In genomic region chr1:109639841-109640184, GRCh38 we compare ENCODE assay signal across 17 cellular contexts. TPM values are rescaled to one million over a fixed set of nuclear protein-coding genes. Genes with fewer than 3 reads are reported as not detected.
A peak's percentile ranks its signal among the peaks of the same experiment; 100 is the strongest.
DNase-seq lines count a peak whose midpoint lies in the region; ATAC-seq, FAIRE-seq and TF ChIP-seq lines count a peak whose summit lies in the region.
"Had no signal": no experiment of that assay in that cellular context is flagged by ENCODE, and none has a peak within 500 bp of the region (broad histone marks: within the 10 kb centered on the region; RNA-seq: fewer than 3 reads in every experiment).

No MANE protein-coding gene starts in this region.

- no peaks in the 10 kb centered on the region for H4K20me1 ChIP-seq in GM12878 (ENCODE audit: control insufficient read depth, insufficient read depth)

- no peaks in the 10 kb centered on the region for H3K9me3 ChIP-seq in GM12878 (replicated peaks; ENCODE audit: control insufficient read depth, insufficient read depth, low read length)
- no peaks in the 10 kb centered on the region for H3K9me3 ChIP-seq in testis
- H3K9me3 ChIP-seq: left lung, pancreas, SJSA1 had no signal

- POLR2A ChIA-PET in GM12878 (lab: Charles Lee) = interaction anchor here (0.6 to 3.2 kb wide), 9 partner anchors 11 to 98 kb away, joined by 3 to 13 read pairs (median 4); partner anchors contain the start of genes GNAI3 and GSTM1

- H3K27me3 ChIP-seq in GM12878 (replicated peaks in 1 of 2; ENCODE audit: control insufficient read depth in 2 of 2, insufficient read depth in 2 of 2, low read length in 1 of 2) (no peaks in the 10 kb centered on the region), testis (no peaks in the 10 kb centered on the region)
- H3K27me3 ChIP-seq: foreskin keratinocyte, left lung, pancreas, SJSA1 had no signal

- in situ Hi-C loops in GM12878 (cut with MboI) = loop anchor here (5.0 kb wide), 2 partner anchors 132 to 347 kb away; no protein-coding TSS in a partner anchor

- H3K36me3 ChIP-seq in GM12878 (ENCODE audit: control insufficient read depth in 2 of 2, insufficient read depth in 2 of 2, low read length in 1 of 2) (no peaks in the 10 kb centered on the region), testis (ENCODE audit: low read depth, missing control alignments) (no peaks in the 10 kb centered on the region)
- H3K36me3 ChIP-seq: left lung, pancreas, SJSA1 had no signal

- no peaks in the 10 kb centered on the region for H3K79me2 ChIP-seq in GM12878 (ENCODE audit: control insufficient read depth, insufficient read depth, low read length)

- no TSS peak for BruUV-seq in GM12878 (replicated peaks; lab: Mats Ljungman, UMichigan)

- H3K27ac ChIP-seq in GM12878 (ENCODE audit: control insufficient read depth, insufficient read depth) (no peak overlapping the region), testis (no peak overlapping the region)
- H3K27ac ChIP-seq: foreskin keratinocyte, left lung, pancreas, SJSA1 had no signal

- FAIRE-seq in GM12878 (lab: Jason Lieb, UNC) = no peak
- FAIRE-seq: pancreas, small intestine had no signal

- peaks cover 31% of the 10 kb centered on the region for H3K4me1 Mint-ChIP-seq in activated T-cell treated with anti-CD3 and anti-CD28 coated beads, Interleukin-2, amount 50 U/mL, for 72 hours (ENCODE audit: low read depth)
- peaks cover 15% of the 10 kb centered on the region for H3K4me1 Mint-ChIP-seq in stimulated activated effector memory CD8-positive, alpha-beta T cell treated with anti-CD3 and anti-CD28 coated beads, Interleukin-12 subunit alpha, Interleukin-12 subunit beta, amount 100 ng/mL, for 72 hours
- peaks cover 8 to 18% of the 10 kb centered on the region in 2 donors for H3K4me1 Mint-ChIP-seq in effector memory CD8-positive, alpha-beta T cell (ENCODE audit: low read depth in 2 of 2)

- CTCF ChIA-PET in GM12878 (lab: Yijun Ruan, JAX) = interaction anchor here (0.6 to 10.7 kb wide), 80 partner anchors 10 to 477 kb away, joined by 3 to 299 read pairs (median 5); partner anchors contain the start of genes AHCYL1, AMPD2, CYB561D1 and GNAI3

- TF ChIP-seq CTCF in GM12878 (IDR thresholded peaks at IDR 0.05 in 2 of 3, conservative IDR thresholded peaks at IDR 0.05 in 1 of 3; ENCODE audit: control insufficient read depth in 2 of 3, extremely low read depth in 1 of 3, insufficient read depth in 1 of 3, low read depth in 3 of 3, low read length in 3 of 3) (no peak), testis (IDR thresholded peaks at IDR 0.05) (no peak)

- H2AFZ ChIP-seq in GM12878 (ENCODE audit: control insufficient read depth, low read depth, low read length) = peak overlapping the region; percentile 49

- H3K4me3 ChIP-seq in GM12878 = no peak overlapping the region
- H3K4me3 ChIP-seq in testis = no peak overlapping the region
- H3K4me3 ChIP-seq: left lung, pancreas, SJSA1 had no signal

- RAD21 ChIA-PET in GM12878 (lab: Charles Lee; ENCODE audit: unreplicated experiment) = interaction anchor here (0.6 to 7.3 kb wide), 36 partner anchors 10 to 392 kb away, joined by 3 to 106 read pairs (median 4); partner anchors contain the start of genes AHCYL1, AMPD2, ATXN7L2 and GNAI3

- TF ChIP-seq POLR2A in GM12878 (IDR thresholded peaks at IDR 0.05; ENCODE audit: low read depth, low read length) = no peak
- no peak for TF ChIP-seq POLR2A in testis (IDR thresholded peaks at IDR 0.05)

- H3K4me3 Mint-ChIP-seq in activated T-cell treated with anti-CD3 and anti-CD28 coated beads, Interleukin-2, amount 50 U/mL, for 72 hours = peak overlapping the region in 1 of 2 donors; percentile 31
- no peak overlapping the region for H3K4me3 Mint-ChIP-seq in stimulated activated effector memory CD8-positive, alpha-beta T cell treated with anti-CD3 and anti-CD28 coated beads, Interleukin-12 subunit alpha, Interleukin-12 subunit beta, amount 100 ng/mL, for 72 hours
- no peak overlapping the region for H3K4me3 Mint-ChIP-seq in effector memory CD8-positive, alpha-beta T cell
- H3K4me3 Mint-ChIP-seq: CD8-positive, alpha-beta T cell; stimulated activated memory B cell treated with anti-CD40 and anti-IgM and Interleukin-4, amounts not matched to agents 10 μg/mL and 1 μg/mL and 100 μg/mL, for 72 hours had no signal

- TF ChIP-seq EP300 in GM12878 (IDR thresholded peaks at IDR 0.05; ENCODE audit: borderline replicate concordance in 1 of 2, control insufficient read depth in 1 of 2, low read depth in 2 of 2, low read length in 2 of 2) = no peak

- no peaks in the 10 kb centered on the region for H3K27me3 Mint-ChIP-seq in activated T-cell treated with anti-CD3 and anti-CD28 coated beads, Interleukin-2, amount 50 U/mL, for 72 hours (ENCODE audit: low read depth)
- H3K27me3 Mint-ChIP-seq in effector memory CD8-positive, alpha-beta T cell = peaks cover 14 to 36% of the 10 kb centered on the region in 2 donors

- no peak overlapping the region for H3K27ac Mint-ChIP-seq in activated T-cell treated with anti-CD3 and anti-CD28 coated beads, Interleukin-2, amount 50 U/mL, for 72 hours
- H3K27ac Mint-ChIP-seq in stimulated activated effector memory CD8-positive, alpha-beta T cell treated with anti-CD3 and anti-CD28 coated beads, Interleukin-12 subunit alpha, Interleukin-12 subunit beta, amount 100 ng/mL, for 72 hours = peak overlapping the region; percentile 64
- no peak overlapping the region for H3K27ac Mint-ChIP-seq in effector memory CD8-positive, alpha-beta T cell
- H3K27ac Mint-ChIP-seq: CD8-positive, alpha-beta T cell; stimulated activated memory B cell treated with anti-CD40 and anti-IgM and Interleukin-4, amounts not matched to agents 10 μg/mL and 1 μg/mL and 100 μg/mL, for 72 hours had no signal

- H3K36me3 Mint-ChIP-seq in activated T-cell treated with anti-CD3 and anti-CD28 coated beads, Interleukin-2, amount 50 U/mL, for 72 hours (ENCODE audit: insufficient read depth in 2 of 2) = no peaks in the 10 kb centered on the region
- peaks cover 5% of the 10 kb centered on the region for H3K36me3 Mint-ChIP-seq in stimulated activated effector memory CD8-positive, alpha-beta T cell treated with anti-CD3 and anti-CD28 coated beads, Interleukin-12 subunit alpha, Interleukin-12 subunit beta, amount 100 ng/mL, for 72 hours
- H3K36me3 Mint-ChIP-seq in effector memory CD8-positive, alpha-beta T cell (ENCODE audit: insufficient read depth) = peaks cover 16% of the 10 kb centered on the region
- H3K36me3 Mint-ChIP-seq: CD8-positive, alpha-beta T cell; stimulated activated memory B cell treated with anti-CD40 and anti-IgM and Interleukin-4, amounts not matched to agents 10 μg/mL and 1 μg/mL and 100 μg/mL, for 72 hours had no signal

- intact Hi-C loops in GM12878 (cut with micrococcal nuclease; ENCODE audit: unreplicated experiment) (loop anchor here (5.0 kb wide), 4 partner anchors 47 to 342 kb away; partner anchors contain the start of genes AHCYL1, GNAI3 and GSTM1), testis (cut with DNase I; ENCODE audit: low total_unique reads) (loop anchor here (5.0 to 10.0 kb wide), 3 partner anchors 93 to 345 kb away; partner anchors contain the start of genes AHCYL1 and GNAI3)

- H3K4me1 ChIP-seq in GM12878 (ENCODE audit: control insufficient read depth, insufficient read depth, low read length) (peaks cover 16% of the 10 kb centered on the region), testis (peaks cover 19% of the 10 kb centered on the region)
- H3K4me1 ChIP-seq: foreskin keratinocyte had no signal

- ATAC-seq in activated T-cell treated with anti-CD3 and anti-CD28 coated beads, Interleukin-2, amount 50 U/mL, for 72 hours (replicated peaks in 1 of 2) = peak; percentile 3 to 8
- ATAC-seq in GM12878 = peak; percentile 5
- ATAC-seq in stimulated activated effector memory CD8-positive, alpha-beta T cell treated with anti-CD3 and anti-CD28 coated beads, Interleukin-12 subunit alpha, Interleukin-12 subunit beta, amount 100 ng/mL, for 72 hours = no peak
- no peak for ATAC-seq in effector memory CD8-positive, alpha-beta T cell (replicated peaks)

- H3K4me2 ChIP-seq in GM12878 (ENCODE audit: control insufficient read depth, insufficient read depth) = no peak overlapping the region

- DNase-seq in activated T-cell treated with anti-CD3 and anti-CD28 coated beads, Interleukin-2, amount 50 U/mL, for 72 hours = no peak
- DNase-seq in activated T-cell treated with anti-CD3 and anti-CD28 coated beads, Interleukin-2, amount 50 U/mL, for 48 hours = no peak
- DNase-seq in GM12878 (ENCODE audit: low read depth, low spot score) (no peak), testis (no peak)
- no peak for DNase-seq in stimulated activated effector memory CD8-positive, alpha-beta T cell treated with anti-CD3 and anti-CD28 coated beads, Interleukin-12 subunit alpha, Interleukin-12 subunit beta, amount 100 ng/mL, for 72 hours (ENCODE audit: low spot score in 2 of 2)
- no peak for DNase-seq in effector memory CD8-positive, alpha-beta T cell
- DNase-seq: foreskin keratinocyte, NCI-H187 treated with DMSO at 0.1 percent for 48 hours had no signal

- WGBS in GM12878 (ENCODE audit: insufficient coverage, insufficient replicate concordance, low lambda C conversion rate, missing lambda C conversion rate) = 36% methylated on average over 6 of the region's 6 CpGs
- WGBS in testis, 2 donors = 74 to 76% methylated on average over 6 of the region's 6 CpGs

- H3K9ac ChIP-seq in GM12878 (ENCODE audit: control insufficient read depth, insufficient read depth, low read length) = no peak overlapping the region

- SMC1A ChIA-PET in GM12878 (lab: Charles Lee; ENCODE audit: uncharacterized antibody, unreplicated experiment) = interaction anchor here (0.7 to 9.1 kb wide), 29 partner anchors 9 to 372 kb away, joined by 3 to 117 read pairs (median 6); partner anchors contain the start of genes AHCYL1, AMPD2, EPS8L3 and GNAI3

- TF ChIP-seq RAD21 in GM12878 (IDR thresholded peaks at IDR 0.05; ENCODE audit: insufficient read depth, low read depth, low read length) = no peak

- no peaks in the 10 kb centered on the region for H3K9me3 Mint-ChIP-seq in activated T-cell treated with anti-CD3 and anti-CD28 coated beads, Interleukin-2, amount 50 U/mL, for 72 hours
- no peaks in the 10 kb centered on the region for H3K9me3 Mint-ChIP-seq in stimulated activated effector memory CD8-positive, alpha-beta T cell treated with anti-CD3 and anti-CD28 coated beads, Interleukin-12 subunit alpha, Interleukin-12 subunit beta, amount 100 ng/mL, for 72 hours
- H3K9me3 Mint-ChIP-seq in effector memory CD8-positive, alpha-beta T cell = no peaks in the 10 kb centered on the region
- H3K9me3 Mint-ChIP-seq: CD8-positive, alpha-beta T cell; stimulated activated memory B cell treated with anti-CD40 and anti-IgM and Interleukin-4, amounts not matched to agents 10 μg/mL and 1 μg/mL and 100 μg/mL, for 72 hours had no signal

RNA-seq across cellular contexts. Expression of gene GSTM4, which starts 16.1 kb away (rescaled TPM):
- 10 to 100 TPM; 23.5 to 31.1 TPM for total RNA-seq in activated T-cell treated with anti-CD3 and anti-CD28 coated beads, Interleukin-2, amount 50 U/mL, for 72 hours
- 48.3 and 51.3 TPM in 2 replicates for total RNA-seq in GM12878 (2013; cell fraction: nucleolus; rRNA removed)
- total RNA-seq in GM12878 (2014; rRNA removed) (14.3 and 15.1 TPM in 2 replicates), GM12878 (2014; rRNA removed; fragmentation: Illumina TruSeq; extraction: Trizol) (13.6 and 14.5 TPM in 2 replicates), GM12878 (2021) (20.4 and 21.4 TPM in 2 replicates), testis (10 to 100 TPM; 58.6 to 61.8 TPM)
- polyA plus RNA-seq in GM12878 (2011; ENCODE audit: low read depth) = 16.5 TPM
- polyA plus RNA-seq in GM12878 (2011; rRNA removed) (23.0 and 37.2 TPM in 2 replicates), GM12878 (2014; fragmentation: Illumina TruSeq; extraction: Trizol) (25.8 and 31.7 TPM in 2 replicates), GM12878 (2014; fragmentation: Nextera tagmentation; extraction: Ambion mirVana) (10 to 100 TPM; 16.9 to 17.0 TPM), GM12878 (2014; rRNA removed) (25.3 and 26.8 TPM in 2 replicates), GM12878 (2016; fragmentation: Nextera tagmentation; extraction: Ambion mirVana) (10 to 100 TPM; 25.6 to 27.7 TPM), testis (ENCODE audit: insufficient read depth, low read depth, low replicate concordance) (42.0 TPM)
- polyA plus RNA-seq in GM12878 (2011; cell fraction: cytosol; rRNA removed) = 34.1 and 36.8 TPM in 2 replicates
- polyA plus RNA-seq in GM12878 (2011; cell fraction: nucleus; rRNA removed) = 35.2 and 44.5 TPM in 2 replicates
- polyA plus RNA-seq in GM12878 (2012) = 17.4 and 19.3 TPM in 2 replicates
- polyA minus RNA-seq in GM12878 (2011; rRNA and poly(A)+ RNA removed) = 18.4 and 20.5 TPM in 2 replicates
- polyA minus RNA-seq in GM12878 (2011; cell fraction: cytosol; rRNA and poly(A)+ RNA removed) = 8.7 and 11.6 TPM in 2 replicates
- polyA minus RNA-seq in GM12878 (2011; cell fraction: nucleus; rRNA and poly(A)+ RNA removed) = 20.7 and 26.0 TPM in 2 replicates

RNA-seq across cellular contexts. Expression of gene AMPD2, which starts 20.2 kb away (rescaled TPM):
- total RNA-seq in activated T-cell treated with anti-CD3 and anti-CD28 coated beads, Interleukin-2, amount 50 U/mL, for 72 hours = 10 to 100 TPM; 64.0 to 79.2 TPM
- total RNA-seq in GM12878 (2013; cell fraction: nucleolus; rRNA removed) = 113 and 156 TPM in 2 replicates
- 43.4 and 49.9 TPM in 2 replicates for total RNA-seq in GM12878 (2014; rRNA removed)
- total RNA-seq in GM12878 (2014; rRNA removed; fragmentation: Illumina TruSeq; extraction: Trizol) = 19.0 and 19.5 TPM in 2 replicates
- total RNA-seq in GM12878 (2021) = 66.5 and 75.9 TPM in 2 replicates
- 35.2 TPM for polyA plus RNA-seq in GM12878 (2011; ENCODE audit: low read depth)
- 9.9 and 30.0 TPM in 2 replicates for polyA plus RNA-seq in GM12878 (2011; rRNA removed)
- 27.1 and 34.8 TPM in 2 replicates for polyA plus RNA-seq in GM12878 (2011; cell fraction: cytosol; rRNA removed)
- polyA plus RNA-seq in GM12878 (2011; cell fraction: nucleus; rRNA removed) = 346 and 354 TPM in 2 replicates
- 54.0 and 66.8 TPM in 2 replicates for polyA plus RNA-seq in GM12878 (2012)
- 11.8 and 30.9 TPM in 2 replicates for polyA plus RNA-seq in GM12878 (2014; fragmentation: Illumina TruSeq; extraction: Trizol)
- polyA plus RNA-seq in GM12878 (2014; fragmentation: Nextera tagmentation; extraction: Ambion mirVana) = 1 to 10 TPM; 2.0 to 3.0 TPM
- polyA plus RNA-seq in GM12878 (2014; rRNA removed) = 40.9 and 44.4 TPM in 2 replicates
- 10 to 100 TPM; 31.8 to 33.1 TPM for polyA plus RNA-seq in GM12878 (2016; fragmentation: Nextera tagmentation; extraction: Ambion mirVana)
- polyA minus RNA-seq in GM12878 (2011; rRNA and poly(A)+ RNA removed) = 29.3 and 51.2 TPM in 2 replicates
- 15.6 and 17.7 TPM in 2 replicates for polyA minus RNA-seq in GM12878 (2011; cell fraction: cytosol; rRNA and poly(A)+ RNA removed)
- polyA minus RNA-seq in GM12878 (2011; cell fraction: nucleus; rRNA and poly(A)+ RNA removed) = 61.1 and 93.7 TPM in 2 replicates
- total RNA-seq in testis = 10 to 100 TPM; 54.4 to 54.5 TPM
- 35.0 TPM for polyA plus RNA-seq in testis (ENCODE audit: insufficient read depth, low read depth, low replicate concordance)

RNA-seq across cellular contexts. Expression of gene GNAT2, which starts 20.4 kb away (rescaled TPM):
- total RNA-seq in activated T-cell treated with anti-CD3 and anti-CD28 coated beads, Interleukin-2, amount 50 U/mL, for 72 hours = under 1 TPM; 0.17 to 0.23 TPM
- not detected in 2 replicates for total RNA-seq in GM12878 (2013; cell fraction: nucleolus; rRNA removed)
- total RNA-seq in GM12878 (2014; rRNA removed) (0.23 and 0.38 TPM in 2 replicates), GM12878 (2014; rRNA removed; fragmentation: Illumina TruSeq; extraction: Trizol) (0.31 and 0.69 TPM in 2 replicates), GM12878 (2021) (0.85 and 0.92 TPM in 2 replicates), testis (1 to 10 TPM; 2.8 to 3.0 TPM)
- 0.28 TPM for polyA plus RNA-seq in GM12878 (2011; ENCODE audit: low read depth)
- polyA plus RNA-seq in GM12878 (2011; rRNA removed) (0.30 and 0.54 TPM in 2 replicates), GM12878 (2014; fragmentation: Illumina TruSeq; extraction: Trizol) (0.26 and 0.59 TPM in 2 replicates), GM12878 (2014; fragmentation: Nextera tagmentation; extraction: Ambion mirVana) (under 1 TPM; 0.08 to 0.77 TPM), GM12878 (2014; rRNA removed) (0.28 and 0.36 TPM in 2 replicates), GM12878 (2016; fragmentation: Nextera tagmentation; extraction: Ambion mirVana) (1 to 10 TPM in 1 of 2 experiments, under 1 TPM in 1; 0.46 to 1.3 TPM), testis (ENCODE audit: insufficient read depth, low read depth, low replicate concordance) (4.1 TPM)
- 0.23 and 0.27 TPM in 2 replicates for polyA plus RNA-seq in GM12878 (2011; cell fraction: cytosol; rRNA removed)
- polyA plus RNA-seq in GM12878 (2011; cell fraction: nucleus; rRNA removed) = 0.13 and 0.15 TPM in 2 replicates
- 0.31 and 0.49 TPM in 2 replicates for polyA plus RNA-seq in GM12878 (2012)
- polyA minus RNA-seq in GM12878 (2011; rRNA and poly(A)+ RNA removed) = 1.1 and 1.8 TPM in 2 replicates
- polyA minus RNA-seq in GM12878 (2011; cell fraction: cytosol; rRNA and poly(A)+ RNA removed) = not detected in 2 replicates
- polyA minus RNA-seq in GM12878 (2011; cell fraction: nucleus; rRNA and poly(A)+ RNA removed) = not detected in 2 replicates
- total RNA-seq: CD8-positive, alpha-beta T cell; foreskin keratinocyte; left lung; MCF 10A; urinary bladder had no signal
- polyA plus RNA-seq: urinary bladder had no signal

RNA-seq across cellular contexts. Expression of gene GSTM2, which starts 28.0 kb away (rescaled TPM):
- 10 to 100 TPM; 40.2 to 41.9 TPM for total RNA-seq in activated T-cell treated with anti-CD3 and anti-CD28 coated beads, Interleukin-2, amount 50 U/mL, for 72 hours
- 67.1 and 70.5 TPM in 2 replicates for total RNA-seq in GM12878 (2013; cell fraction: nucleolus; rRNA removed)
- total RNA-seq in GM12878 (2014; rRNA removed) (10.5 and 11.4 TPM in 2 replicates), GM12878 (2014; rRNA removed; fragmentation: Illumina TruSeq; extraction: Trizol) (9.9 and 13.5 TPM in 2 replicates), GM12878 (2021) (21.6 and 23.3 TPM in 2 replicates), testis (100 to 1,000 TPM in 1 of 2 donors, 10 to 100 TPM in 1; 83.2 to 131 TPM)
- 68.5 TPM for polyA plus RNA-seq in GM12878 (2011; ENCODE audit: low read depth)
- polyA plus RNA-seq in GM12878 (2011; rRNA removed) (4.8 and 8.3 TPM in 2 replicates), GM12878 (2014; fragmentation: Illumina TruSeq; extraction: Trizol) (31.8 and 32.0 TPM in 2 replicates), GM12878 (2014; fragmentation: Nextera tagmentation; extraction: Ambion mirVana) (10 to 100 TPM; 29.6 to 30.4 TPM), GM12878 (2014; rRNA removed) (28.1 and 32.3 TPM in 2 replicates), GM12878 (2016; fragmentation: Nextera tagmentation; extraction: Ambion mirVana) (10 to 100 TPM; 12.7 to 17.1 TPM), testis (ENCODE audit: insufficient read depth, low read depth, low replicate concordance) (68.0 TPM)
- 6.3 and 7.1 TPM in 2 replicates for polyA plus RNA-seq in GM12878 (2011; cell fraction: cytosol; rRNA removed)
- polyA plus RNA-seq in GM12878 (2011; cell fraction: nucleus; rRNA removed) = 46.8 and 76.5 TPM in 2 replicates
- 62.3 and 69.9 TPM in 2 replicates for polyA plus RNA-seq in GM12878 (2012)
- 3.0 and 4.2 TPM in 2 replicates for polyA minus RNA-seq in GM12878 (2011; rRNA and poly(A)+ RNA removed)
- polyA minus RNA-seq in GM12878 (2011; cell fraction: cytosol; rRNA and poly(A)+ RNA removed) = 1.1 TPM in 1 of 2 replicates, not detected in the other
- 5.8 and 6.2 TPM in 2 replicates for polyA minus RNA-seq in GM12878 (2011; cell fraction: nucleus; rRNA and poly(A)+ RNA removed)

RNA-seq across cellular contexts. Expression of gene GSTM1, which starts 47.8 kb away (rescaled TPM):
- total RNA-seq in activated T-cell treated with anti-CD3 and anti-CD28 coated beads, Interleukin-2, amount 50 U/mL, for 72 hours = 10 to 100 TPM; 37.2 to 60.6 TPM
- 18.1 and 24.5 TPM in 2 replicates for total RNA-seq in GM12878 (2013; cell fraction: nucleolus; rRNA removed)
- 16.0 and 16.6 TPM in 2 replicates for total RNA-seq in GM12878 (2014; rRNA removed)
- 21.3 and 21.4 TPM in 2 replicates for total RNA-seq in GM12878 (2014; rRNA removed; fragmentation: Illumina TruSeq; extraction: Trizol)
- 32.4 and 33.5 TPM in 2 replicates for total RNA-seq in GM12878 (2021)
- polyA plus RNA-seq in GM12878 (2011; ENCODE audit: low read depth) = 45.6 TPM
- 21.0 and 38.6 TPM in 2 replicates for polyA plus RNA-seq in GM12878 (2011; rRNA removed)
- 55.3 and 58.1 TPM in 2 replicates for polyA plus RNA-seq in GM12878 (2011; cell fraction: cytosol; rRNA removed)
- polyA plus RNA-seq in GM12878 (2011; cell fraction: nucleus; rRNA removed) = 23.7 and 32.3 TPM in 2 replicates
- 45.2 and 55.4 TPM in 2 replicates for polyA plus RNA-seq in GM12878 (2012)
- polyA plus RNA-seq in GM12878 (2014; fragmentation: Illumina TruSeq; extraction: Trizol) = 40.9 and 60.1 TPM in 2 replicates
- 10 to 100 TPM; 66.7 to 75.6 TPM for polyA plus RNA-seq in GM12878 (2014; fragmentation: Nextera tagmentation; extraction: Ambion mirVana)
- polyA plus RNA-seq in GM12878 (2014; rRNA removed) = 36.6 and 39.1 TPM in 2 replicates
- 10 to 100 TPM; 54.1 to 56.6 TPM for polyA plus RNA-seq in GM12878 (2016; fragmentation: Nextera tagmentation; extraction: Ambion mirVana)
- 27.6 and 38.4 TPM in 2 replicates for polyA minus RNA-seq in GM12878 (2011; rRNA and poly(A)+ RNA removed)
- polyA minus RNA-seq in GM12878 (2011; cell fraction: cytosol; rRNA and poly(A)+ RNA removed) = 7.6 and 8.4 TPM in 2 replicates
- 8.7 and 12.6 TPM in 2 replicates for polyA minus RNA-seq in GM12878 (2011; cell fraction: nucleus; rRNA and poly(A)+ RNA removed)
- total RNA-seq in testis = not detected
- polyA plus RNA-seq in testis (ENCODE audit: insufficient read depth, low read depth, low replicate concordance) = not detected
- total RNA-seq: H4, MCF 10A, urinary bladder had no signal

Comparison
In these comparisons a context has a peak if more than half of its experiments do, and no peak if none do; other contexts are left out.
1. ATAC-seq: peak in activated T-cell treated with anti-CD3 and anti-CD28 coated beads, Interleukin-2, amount 50 U/mL, for 72 hours (2 of 2) and GM12878 (single experiment); none in stimulated activated effector memory CD8-positive, alpha-beta T cell treated with anti-CD3 and anti-CD28 coated beads, Interleukin-12 subunit alpha, Interleukin-12 subunit beta, amount 100 ng/mL, for 72 hours (single experiment) and effector memory CD8-positive, alpha-beta T cell (single experiment).